In the genomic region with DNA sequence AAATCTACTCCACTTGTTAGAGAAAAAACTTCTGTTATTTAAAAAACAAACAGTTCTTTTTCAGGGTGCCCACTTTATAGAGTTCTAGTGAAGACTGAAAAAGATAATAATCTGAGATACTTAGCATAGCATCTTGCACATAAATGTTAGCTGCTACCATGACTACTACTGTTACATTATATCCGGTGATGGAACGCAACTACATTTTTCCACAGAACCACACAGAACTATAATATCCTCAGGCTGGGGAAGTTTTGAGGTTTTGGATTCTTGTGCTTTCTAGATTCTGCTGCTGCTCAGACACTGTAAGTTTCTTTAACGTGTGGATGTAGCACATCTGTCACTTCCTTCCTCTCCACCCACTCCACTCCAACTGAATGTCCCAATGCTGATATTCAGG, we compare ENCODE assay signal across 8 cellular contexts.
DNase-seq lines count a peak whose midpoint lies in the region; ATAC-seq lines count a peak whose summit lies in the region.

No MANE protein-coding gene starts in this region.

- H3K4me3 Mint-ChIP-seq in activated CD4-positive, alpha-beta T cell treated with anti-CD3 and anti-CD28 coated beads, Interleukin-2, amount 10 ng/mL, durations not matched to agents 24 days and 14 days: peak overlapping the region; percentile 61
- H3K4me3 Mint-ChIP-seq in T-helper 17 cell: no peak overlapping the region
- H3K4me3 Mint-ChIP-seq in stimulated activated naive CD8-positive, alpha-beta T cell treated with anti-CD3 and anti-CD28 coated beads, Interleukin-15, Interleukin-2, amounts not matched to agents 100 ng/mL and 50 ng/mL, for 24 hours: peak overlapping the region; percentile 9

- H3K4me1 Mint-ChIP-seq in activated CD4-positive, alpha-beta T cell treated with anti-CD3 and anti-CD28 coated beads, Interleukin-2, amount 10 ng/mL, durations not matched to agents 24 days and 14 days: peaks cover 67% of the 10 kb centered on the region
- peaks cover 24% of the 10 kb centered on the region for H3K4me1 Mint-ChIP-seq in T-helper 17 cell
- peaks cover 67% of the 10 kb centered on the region for H3K4me1 Mint-ChIP-seq in stimulated activated naive CD8-positive, alpha-beta T cell treated with anti-CD3 and anti-CD28 coated beads, Interleukin-15, Interleukin-2, amounts not matched to agents 100 ng/mL and 50 ng/mL, for 24 hours (ENCODE audit: low read depth)

- no peaks in the 10 kb centered on the region for H3K27me3 Mint-ChIP-seq in activated CD4-positive, alpha-beta T cell treated with anti-CD3 and anti-CD28 coated beads, Interleukin-2, amount 10 ng/mL, durations not matched to agents 24 days and 14 days
- H3K27me3 Mint-ChIP-seq in T-helper 17 cell: no peaks in the 10 kb centered on the region
- peaks cover 3% of the 10 kb centered on the region for H3K27me3 Mint-ChIP-seq in stimulated activated naive CD8-positive, alpha-beta T cell treated with anti-CD3 and anti-CD28 coated beads, Interleukin-15, Interleukin-2, amounts not matched to agents 100 ng/mL and 50 ng/mL, for 24 hours

- no peaks in the 10 kb centered on the region for H3K9me3 ChIP-seq in T-helper 17 cell (ENCODE audit: control insufficient read depth, low read length, poor library complexity, severe bottlenecking)

- DNase-seq in activated CD4-positive, alpha-beta T cell treated with anti-CD3 and anti-CD28 coated beads, Interleukin-2, amount 10 ng/mL, durations not matched to agents 24 days and 14 days: peak; percentile 81
- DNase-seq in activated CD4-positive, alpha-beta T cell treated with anti-CD3 and anti-CD28 coated beads for 4 hours: no peak
- DNase-seq in T-helper 17 cell (no peak), epithelial cell of prostate (ENCODE audit: low read depth, low spot score) (no peak), globus pallidus (ENCODE audit: low spot score) (no peak)

- no peaks in the 10 kb centered on the region for H3K9me3 Mint-ChIP-seq in activated CD4-positive, alpha-beta T cell treated with anti-CD3 and anti-CD28 coated beads, Interleukin-2, amount 10 ng/mL, durations not matched to agents 24 days and 14 days
- no peaks in the 10 kb centered on the region for H3K9me3 Mint-ChIP-seq in stimulated activated naive CD8-positive, alpha-beta T cell treated with anti-CD3 and anti-CD28 coated beads, Interleukin-15, Interleukin-2, amounts not matched to agents 100 ng/mL and 50 ng/mL, for 24 hours

- peak overlapping the region; percentile 98 for H3K27ac Mint-ChIP-seq in activated CD4-positive, alpha-beta T cell treated with anti-CD3 and anti-CD28 coated beads, Interleukin-2, amount 10 ng/mL, durations not matched to agents 24 days and 14 days
- H3K27ac Mint-ChIP-seq in T-helper 17 cell: no peak overlapping the region
- H3K27ac Mint-ChIP-seq in stimulated activated naive CD8-positive, alpha-beta T cell treated with anti-CD3 and anti-CD28 coated beads, Interleukin-15, Interleukin-2, amounts not matched to agents 100 ng/mL and 50 ng/mL, for 24 hours: peak overlapping the region; percentile 87

- intact Hi-C loops in activated CD4-positive, alpha-beta T cell treated with anti-CD3 and anti-CD28 coated beads, Interleukin-2, amount 10 ng/mL, durations not matched to agents 24 days and 14 days (cut with micrococcal nuclease): loop anchor here (1.0 to 5.0 kb wide), 5 partner anchors 10 to 162 kb away; partner anchors contain the start of genes CENPF, PTPN14 and SMYD2

- peak; percentile 55 for ATAC-seq in T-helper 17 cell
- ATAC-seq in HG03175 (IDR thresholded peaks at IDR 0.05; ENCODE audit: unreplicated experiment): no peak
- no peak for ATAC-seq in HG02840 (IDR thresholded peaks at IDR 0.05; ENCODE audit: low FRiP score, unreplicated experiment)

- H3K36me3 Mint-ChIP-seq in activated CD4-positive, alpha-beta T cell treated with anti-CD3 and anti-CD28 coated beads, Interleukin-2, amount 10 ng/mL, durations not matched to agents 24 days and 14 days (ENCODE audit: low read depth): peaks cover 3% of the 10 kb centered on the region
- H3K36me3 Mint-ChIP-seq in T-helper 17 cell (ENCODE audit: low read depth): no peaks in the 10 kb centered on the region
- no peaks in the 10 kb centered on the region for H3K36me3 Mint-ChIP-seq in stimulated activated naive CD8-positive, alpha-beta T cell treated with anti-CD3 and anti-CD28 coated beads, Interleukin-15, Interleukin-2, amounts not matched to agents 100 ng/mL and 50 ng/mL, for 24 hours (ENCODE audit: low read depth)

- peak overlapping the region; percentile 83 for H3K27ac ChIP-seq in epithelial cell of prostate
